13 cellular contexts compared by ENCODE assay signal in the genomic region with DNA sequence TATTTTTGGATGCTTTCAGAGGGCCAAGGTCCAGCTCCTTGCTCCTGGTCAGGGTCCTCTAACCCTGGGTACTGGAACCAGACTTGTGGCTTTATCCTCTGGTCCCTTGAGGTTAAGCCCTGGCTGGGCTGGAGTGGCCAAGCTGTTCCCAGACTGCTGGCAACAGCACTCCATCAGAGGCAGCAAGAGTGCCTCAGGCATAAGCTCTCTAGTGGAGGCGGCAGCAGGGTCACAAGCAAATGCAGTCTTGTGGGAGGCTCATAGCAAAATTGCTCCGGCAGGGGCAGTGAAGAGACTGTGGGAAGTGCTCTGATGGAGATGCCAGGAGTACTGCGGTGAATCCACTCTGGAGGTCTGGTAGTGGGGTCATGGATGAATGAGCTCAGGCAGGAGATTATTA.
"Had no signal": no experiment of that assay in that cellular context is flagged by ENCODE, and none has a peak within 500 bp of the region (broad histone marks: within the 10 kb centered on the region; RNA-seq: fewer than 3 reads in every experiment).

No MANE protein-coding gene starts in this region.

- H3K9me3 ChIP-seq: body of pancreas, testis had no signal

- H3K4me1 ChIP-seq: body of pancreas, foreskin keratinocyte, left lung, testis had no signal

- H3K36me3 ChIP-seq: left lung had no signal

- H3K27ac ChIP-seq: body of pancreas, foreskin keratinocyte, left lung, testis had no signal

- DNase-seq: activated B cell treated with CpG ODN at 0.5 μM for 24 hours; activated CD4-positive, alpha-beta T cell treated with anti-CD3 and anti-CD28 coated beads for 4 hours; activated naive CD4-positive, alpha-beta T cell treated with Interleukin-2 at 50 U/mL for 16 hours; body of pancreas; effector memory CD8-positive, alpha-beta T cell; foreskin keratinocyte; head of caudate nucleus; left lung; mammary epithelial cell; nephron progenitor cell; nucleus accumbens; small intestine; testis had no signal

- H3K4me3 ChIP-seq: body of pancreas, left lung, testis had no signal

- H3K27me3 ChIP-seq: body of pancreas, testis had no signal
